In the genomic region with DNA sequence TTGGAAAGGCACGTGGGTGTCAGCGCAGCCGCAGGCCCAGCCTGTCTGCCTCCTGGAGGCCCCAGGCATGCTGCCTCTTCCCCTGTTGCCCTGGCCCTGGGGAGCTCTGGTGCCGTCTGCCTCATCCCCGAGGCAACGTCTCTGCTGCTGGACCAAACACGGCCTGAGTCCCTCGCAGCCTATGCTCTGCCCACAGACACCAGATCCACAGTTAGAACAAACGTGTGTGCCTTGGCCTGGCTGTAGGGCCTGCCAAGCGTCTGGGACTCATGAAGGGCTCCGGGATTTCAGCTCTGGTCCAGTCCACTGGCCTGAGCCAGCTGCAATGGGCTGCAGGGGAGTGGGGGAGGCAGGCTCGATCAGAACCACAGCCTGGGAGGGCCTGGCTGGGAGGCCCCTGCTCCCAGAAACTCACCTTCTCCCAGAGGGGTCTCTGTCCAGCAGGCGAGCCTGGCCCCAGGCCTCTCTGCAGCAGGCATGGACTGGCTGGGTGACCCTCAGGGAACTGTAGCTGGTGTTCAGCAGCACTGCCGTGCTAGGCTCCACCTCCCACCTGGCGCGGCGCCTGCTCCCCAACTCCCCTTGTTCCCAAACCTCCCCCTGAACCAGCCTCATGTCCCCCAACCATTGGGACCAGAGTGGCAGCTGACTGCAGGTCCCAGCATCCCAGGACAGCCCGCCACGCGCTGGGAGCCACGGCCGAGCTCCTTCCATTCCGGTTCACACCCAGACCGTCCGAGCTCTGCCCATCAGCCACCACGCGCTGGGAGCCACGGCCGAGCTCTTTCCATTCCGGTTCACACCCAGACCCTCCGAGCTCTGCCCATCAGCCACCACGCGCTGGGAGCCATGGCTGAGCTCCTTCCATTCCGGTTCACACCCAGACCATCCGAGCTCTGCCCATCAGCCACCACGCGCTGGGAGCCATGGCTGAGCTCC, we compare ENCODE assay signal across 20 cellular contexts.
DNase-seq lines count a peak whose midpoint lies in the region; ATAC-seq and TF ChIP-seq lines count a peak whose summit lies in the region.
"Had no signal": no experiment of that assay in that cellular context is flagged by ENCODE, and none has a peak within 500 bp of the region (broad histone marks: within the 10 kb centered on the region; RNA-seq: fewer than 3 reads in every experiment).

No MANE protein-coding gene starts in this region.

- TF ChIP-seq CTCF in coronary artery (IDR thresholded peaks at IDR 0.05) = no peak
- TF ChIP-seq CTCF in tibial artery (IDR thresholded peaks at IDR 0.05) = no peak

- no peaks in the 10 kb centered on the region for H3K36me3 ChIP-seq in tibial artery
- H3K36me3 ChIP-seq: brain microvascular endothelial cell, gastroesophageal sphincter had no signal

- no peak for ATAC-seq in natural killer cell treated with Interleukin-12 subunit alpha and Interleukin-12 subunit beta and Interleukin-15 and Interleukin-18, amount 100 ng/mL, for 72 hours
- ATAC-seq: gastroesophageal sphincter, WTC11 had no signal

- H3K4me3 ChIP-seq in coronary artery = no peak overlapping the region
- no peak overlapping the region for H3K4me3 ChIP-seq in tibial artery
- H3K4me3 ChIP-seq: gastroesophageal sphincter had no signal

- peaks cover 39% of the 10 kb centered on the region for H3K27me3 Mint-ChIP-seq in activated naive CD4-positive, alpha-beta T cell treated with anti-CD3 and anti-CD28 coated beads, Interleukin-2, amount 10 ng/mL, durations not matched to agents 7 days and 5 days
- no peaks in the 10 kb centered on the region for H3K27me3 Mint-ChIP-seq in activated naive CD4-positive, alpha-beta T cell treated with anti-CD3 and anti-CD28 coated beads for 36 hours (ENCODE audit: low read depth)
- H3K27me3 Mint-ChIP-seq in natural killer cell treated with Interleukin-12 subunit alpha and Interleukin-12 subunit beta and Interleukin-15 and Interleukin-18, amount 100 ng/mL, for 72 hours = peaks cover 0 to 12% of the 10 kb centered on the region in 2 donors

- no peak overlapping the region for H3K27ac Mint-ChIP-seq in activated naive CD4-positive, alpha-beta T cell treated with anti-CD3 and anti-CD28 coated beads, Interleukin-2, amount 10 ng/mL, durations not matched to agents 7 days and 5 days
- no peak overlapping the region for H3K27ac Mint-ChIP-seq in activated naive CD4-positive, alpha-beta T cell treated with anti-CD3 and anti-CD28 coated beads for 36 hours
- H3K27ac Mint-ChIP-seq in natural killer cell treated with Interleukin-12 subunit alpha and Interleukin-12 subunit beta and Interleukin-15 and Interleukin-18, amount 100 ng/mL, for 72 hours = no peak overlapping the region
- H3K27ac Mint-ChIP-seq: activated naive CD8-positive, alpha-beta T cell; CD4-positive, alpha-beta memory T cell; dendritic cell treated with granulocyte-macrophage colony-stimulating factor and Interleukin-4, amounts not matched to agents 40 ng/mL and 50 ng/mL, for 4 days; HFFc6; progenitor cell of endocrine pancreas; stimulated activated naive CD8-positive, alpha-beta T cell treated with anti-CD3 and anti-CD28 coated beads, Interleukin-15, Interleukin-2, amounts not matched to agents 100 ng/mL and 50 ng/mL, for 24 hours; T-helper 1 cell treated with Interleukin-12 subunit alpha and Interleukin-12 subunit beta and Interleukin-4 antibody, amounts not matched to agents 30 μg/mL and 1 μg/mL, for 36 hours; WTC11 had no signal

- H3K27me3 ChIP-seq in tibial artery = peaks cover 0 to 6% of the 10 kb centered on the region in 2 donors
- H3K27me3 ChIP-seq: brain microvascular endothelial cell, gastroesophageal sphincter had no signal

- H3K4me3 Mint-ChIP-seq in activated naive CD4-positive, alpha-beta T cell treated with anti-CD3 and anti-CD28 coated beads, Interleukin-2, amount 10 ng/mL, durations not matched to agents 7 days and 5 days = no peak overlapping the region
- H3K4me3 Mint-ChIP-seq in activated naive CD4-positive, alpha-beta T cell treated with anti-CD3 and anti-CD28 coated beads for 36 hours = no peak overlapping the region
- no peak overlapping the region for H3K4me3 Mint-ChIP-seq in natural killer cell treated with Interleukin-12 subunit alpha and Interleukin-12 subunit beta and Interleukin-15 and Interleukin-18, amount 100 ng/mL, for 72 hours
- H3K4me3 Mint-ChIP-seq: activated naive CD8-positive, alpha-beta T cell; CD4-positive, alpha-beta memory T cell; dendritic cell treated with granulocyte-macrophage colony-stimulating factor and Interleukin-4, amounts not matched to agents 40 ng/mL and 50 ng/mL, for 4 days; HFFc6; stimulated activated naive CD8-positive, alpha-beta T cell treated with anti-CD3 and anti-CD28 coated beads, Interleukin-15, Interleukin-2, amounts not matched to agents 100 ng/mL and 50 ng/mL, for 24 hours; T-helper 1 cell treated with Interleukin-12 subunit alpha and Interleukin-12 subunit beta and Interleukin-4 antibody, amounts not matched to agents 30 μg/mL and 1 μg/mL, for 36 hours; WTC11 had no signal

- H3K4me1 Mint-ChIP-seq in activated naive CD4-positive, alpha-beta T cell treated with anti-CD3 and anti-CD28 coated beads, Interleukin-2, amount 10 ng/mL, durations not matched to agents 7 days and 5 days = peaks cover 23% of the 10 kb centered on the region
- H3K4me1 Mint-ChIP-seq in activated naive CD4-positive, alpha-beta T cell treated with anti-CD3 and anti-CD28 coated beads for 36 hours (ENCODE audit: low read depth) = peaks cover 13% of the 10 kb centered on the region
- H3K4me1 Mint-ChIP-seq in natural killer cell treated with Interleukin-12 subunit alpha and Interleukin-12 subunit beta and Interleukin-15 and Interleukin-18, amount 100 ng/mL, for 72 hours (ENCODE audit: low read depth in 2 of 2) = peaks cover 20 to 26% of the 10 kb centered on the region in 2 donors

- no peak overlapping the region for H3K27ac ChIP-seq in coronary artery
- H3K27ac ChIP-seq in tibial artery = no peak overlapping the region
- H3K27ac ChIP-seq: brain microvascular endothelial cell, gastroesophageal sphincter had no signal

- H3K9me3 Mint-ChIP-seq in activated naive CD4-positive, alpha-beta T cell treated with anti-CD3 and anti-CD28 coated beads, Interleukin-2, amount 10 ng/mL, durations not matched to agents 7 days and 5 days = no peaks in the 10 kb centered on the region
- no peaks in the 10 kb centered on the region for H3K9me3 Mint-ChIP-seq in activated naive CD4-positive, alpha-beta T cell treated with anti-CD3 and anti-CD28 coated beads for 36 hours
- H3K9me3 Mint-ChIP-seq in natural killer cell treated with Interleukin-12 subunit alpha and Interleukin-12 subunit beta and Interleukin-15 and Interleukin-18, amount 100 ng/mL, for 72 hours = no peaks in the 10 kb centered on the region
- H3K9me3 Mint-ChIP-seq: CD4-positive, alpha-beta memory T cell; dendritic cell treated with granulocyte-macrophage colony-stimulating factor and Interleukin-4, amounts not matched to agents 40 ng/mL and 50 ng/mL, for 4 days; stimulated activated naive CD8-positive, alpha-beta T cell treated with anti-CD3 and anti-CD28 coated beads, Interleukin-15, Interleukin-2, amounts not matched to agents 100 ng/mL and 50 ng/mL, for 24 hours; T-helper 1 cell treated with Interleukin-12 subunit alpha and Interleukin-12 subunit beta and Interleukin-4 antibody, amounts not matched to agents 30 μg/mL and 1 μg/mL, for 36 hours; WTC11 had no signal

- DNase-seq in activated naive CD4-positive, alpha-beta T cell treated with anti-CD3 and anti-CD28 coated beads, Interleukin-2, amount 10 ng/mL, durations not matched to agents 7 days and 5 days = peak; percentile 18
- no peak for DNase-seq in activated naive CD4-positive, alpha-beta T cell treated with anti-CD3 and anti-CD28 coated beads for 36 hours
- DNase-seq in coronary artery (ENCODE audit: low spot score) = peak; percentile 73
- DNase-seq in natural killer cell treated with Interleukin-12 subunit alpha and Interleukin-12 subunit beta and Interleukin-15 and Interleukin-18, amount 100 ng/mL, for 72 hours (ENCODE audit: low spot score) = peak; percentile 59
- peak; percentile 17 to 56 for DNase-seq in tibial artery
- no peak for DNase-seq in DMS79 (lab: John Stamatoyannopoulos, UW)
- no peak for DNase-seq in NOMO-1 treated with dmso at 0.1 percent for 144 hours (lab: John Stamatoyannopoulos, UW; ENCODE audit: unreplicated experiment)
- DNase-seq in 8988T = no peak
- DNase-seq: brain microvascular endothelial cell; CD4-positive, alpha-beta memory T cell; DND-41; HFFc6; SIG-M5 had no signal

- peaks cover 5% of the 10 kb centered on the region for H3K36me3 Mint-ChIP-seq in activated naive CD4-positive, alpha-beta T cell treated with anti-CD3 and anti-CD28 coated beads, Interleukin-2, amount 10 ng/mL, durations not matched to agents 7 days and 5 days
- no peaks in the 10 kb centered on the region for H3K36me3 Mint-ChIP-seq in activated naive CD4-positive, alpha-beta T cell treated with anti-CD3 and anti-CD28 coated beads for 36 hours (ENCODE audit: low read depth)
- H3K36me3 Mint-ChIP-seq in natural killer cell treated with Interleukin-12 subunit alpha and Interleukin-12 subunit beta and Interleukin-15 and Interleukin-18, amount 100 ng/mL, for 72 hours = no peaks in the 10 kb centered on the region
- H3K36me3 Mint-ChIP-seq: activated naive CD8-positive, alpha-beta T cell; CD4-positive, alpha-beta memory T cell; WTC11 had no signal

- H3K4me1 ChIP-seq in tibial artery = peaks cover 0 to 7% (median 3%) of the 10 kb centered on the region in 4 donors

- no peaks in the 10 kb centered on the region for H3K9me3 ChIP-seq in tibial artery
- H3K9me3 ChIP-seq: gastroesophageal sphincter had no signal

- CTCF ChIA-PET in activated naive CD4-positive, alpha-beta T cell treated with anti-CD3 and anti-CD28 coated beads, Interleukin-2, amount 10 ng/mL, durations not matched to agents 7 days and 5 days (lab: Charles Lee) = no interaction called here
- CTCF ChIA-PET in activated naive CD4-positive, alpha-beta T cell treated with anti-CD3 and anti-CD28 coated beads for 36 hours (lab: Charles Lee) = interaction anchor here (0.6 kb wide), 1 partner anchor 42 kb away, joined by 3 read pairs; no protein-coding TSS in a partner anchor

- intact Hi-C loops in activated naive CD4-positive, alpha-beta T cell treated with anti-CD3 and anti-CD28 coated beads for 36 hours (cut with micrococcal nuclease) = no loop called here
- intact Hi-C loops in tibial artery (cut with DNase I; ENCODE audit: low total_unique reads) = no loop called here

Comparison
In these comparisons a context has a peak if more than half of its experiments do, and no peak if none do; other contexts are left out.
1. DNase-seq: peak in activated naive CD4-positive, alpha-beta T cell treated with anti-CD3 and anti-CD28 coated beads, Interleukin-2, amount 10 ng/mL, durations not matched to agents 7 days and 5 days (single experiment), coronary artery (single experiment), natural killer cell treated with Interleukin-12 subunit alpha and Interleukin-12 subunit beta and Interleukin-15 and Interleukin-18, amount 100 ng/mL, for 72 hours (single experiment) and tibial artery (2 of 2); none in activated naive CD4-positive, alpha-beta T cell treated with anti-CD3 and anti-CD28 coated beads for 36 hours (single experiment), DMS79 (single experiment), NOMO-1 treated with dmso at 0.1 percent for 144 hours (single experiment) and 8988T (single experiment).